In genomic region chr15:47717036-47717611, GRCh38 we compare ENCODE assay signal across 8 cellular contexts. TPM values are rescaled to one million over a fixed set of nuclear protein-coding genes. Genes with fewer than 3 reads are reported as not detected.
DNase-seq lines count a peak whose midpoint lies in the region; ATAC-seq and TF ChIP-seq lines count a peak whose summit lies in the region.

SEMA6D (plus strand) TSS chr15:47717505; CDS start chr15:47759799, 42,294 bp downstream.

- H4K20me1 ChIP-seq in BLaER1 treated with 17β-estradiol and CSF1 and Interleukin-3, amounts not matched to agents 10 nM and 100 nM, result peaks cover 0 to 21% (median 6%) of the 10 kb centered on the region in 11 experiments; a peak in 11 of 22 replicates

- H3K4me3 ChIP-seq in BLaER1 treated with 17β-estradiol and CSF1 and Interleukin-3, amounts not matched to agents 10 nM and 100 nM, result peak within 1 kb of the TSS; percentile 22 to 59 (median 48); a peak in 18 of 20 replicates
- peak within 1 kb of the TSS; percentile 81 to 90 for H3K4me3 ChIP-seq in gastroesophageal sphincter

- H3K9me3 ChIP-seq in BLaER1 treated with 17β-estradiol and CSF1 and Interleukin-3, amounts not matched to agents 10 nM and 100 nM (replicated peaks in 1 of 11), result 0 out of 22 replicates have a peak, but pooled peaks cover 0 to 4% (median 0%) of the 10 kb centered on the region in 11 experiments
- no peaks in the 10 kb centered on the region for H3K9me3 ChIP-seq in gastroesophageal sphincter

- no peak for TF ChIP-seq POLR2A in gastroesophageal sphincter (IDR thresholded peaks at IDR 0.05)

- peaks cover 67 to 84% (median 78%) of the 10 kb centered on the region in 11 experiments for H3K27me3 ChIP-seq in BLaER1 treated with 17β-estradiol and CSF1 and Interleukin-3, amounts not matched to agents 10 nM and 100 nM
- no peaks in the 10 kb centered on the region for H3K27me3 ChIP-seq in gastroesophageal sphincter

- H3K4me2 ChIP-seq in BLaER1 treated with 17β-estradiol and CSF1 and Interleukin-3, amounts not matched to agents 10 nM and 100 nM, result peak within 1 kb of the TSS; percentile 55 to 92 (median 65)

- peaks cover 4% of the 10 kb centered on the region for H3K36me3 Mint-ChIP-seq in natural killer cell treated with Interleukin-12 subunit alpha and Interleukin-12 subunit beta and Interleukin-15 and Interleukin-18, amount 100 ng/mL, for 72 hours

- no peaks in the 10 kb centered on the region for H3K9me3 Mint-ChIP-seq in natural killer cell treated with Interleukin-12 subunit alpha and Interleukin-12 subunit beta and Interleukin-15 and Interleukin-18, amount 100 ng/mL, for 72 hours

- peak in 3 of 4 experiments; percentile 54 to 63 (median 57) for TF ChIP-seq CTCF in gastroesophageal sphincter (IDR thresholded peaks at IDR 0.05)

- no peak for TF ChIP-seq EP300 in gastroesophageal sphincter (IDR thresholded peaks at IDR 0.05)

- H3K4me1 Mint-ChIP-seq in natural killer cell treated with Interleukin-12 subunit alpha and Interleukin-12 subunit beta and Interleukin-15 and Interleukin-18, amount 100 ng/mL, for 72 hours (ENCODE audit: low read depth in 2 of 2), result peaks cover 0 to 10% of the 10 kb centered on the region in 2 donors

- H3K27ac Mint-ChIP-seq in natural killer cell treated with Interleukin-12 subunit alpha and Interleukin-12 subunit beta and Interleukin-15 and Interleukin-18, amount 100 ng/mL, for 72 hours, result no peak within 1 kb of the TSS

- H3K4me1 ChIP-seq in BLaER1 treated with 17β-estradiol and CSF1 and Interleukin-3, amounts not matched to agents 10 nM and 100 nM, result peaks cover 6 to 19% (median 14%) of the 10 kb centered on the region in 10 experiments; a peak in 14 of 20 replicates
- H3K4me1 ChIP-seq in gastroesophageal sphincter, result peaks cover 0 to 54% (median 21%) of the 10 kb centered on the region in 3 donors

- H3K36me3 ChIP-seq in BLaER1 treated with 17β-estradiol and CSF1 and Interleukin-3, amounts not matched to agents 10 nM and 100 nM, result no peaks in the 10 kb centered on the region
- H3K36me3 ChIP-seq in gastroesophageal sphincter, result no peaks in the 10 kb centered on the region

- DNase-seq in M059J (ENCODE audit: low read depth), result peak; percentile 73
- peak; percentile 22 to 33 for DNase-seq in SW 1271 (lab: John Stamatoyannopoulos, UW)
- no peak for DNase-seq in natural killer cell treated with Interleukin-12 subunit alpha and Interleukin-12 subunit beta and Interleukin-15 and Interleukin-18, amount 100 ng/mL, for 72 hours (ENCODE audit: low spot score)

- WGBS in gastroesophageal sphincter (ENCODE audit: low coverage in 1 of 2), 2 donors, result 1 to 4% methylated on average over 3 to 13 of the region's 40 CpGs

- H3K9ac ChIP-seq in BLaER1 treated with 17β-estradiol and CSF1 and Interleukin-3, amounts not matched to agents 10 nM and 100 nM, result peak within 1 kb of the TSS in 2 of 11 experiments; percentile 57 to 59; a peak in 3 of 22 replicates

- H3K4me3 Mint-ChIP-seq in natural killer cell treated with Interleukin-12 subunit alpha and Interleukin-12 subunit beta and Interleukin-15 and Interleukin-18, amount 100 ng/mL, for 72 hours, result no peak within 1 kb of the TSS

- peaks cover 32 to 39% of the 10 kb centered on the region in 2 donors for H3K27me3 Mint-ChIP-seq in natural killer cell treated with Interleukin-12 subunit alpha and Interleukin-12 subunit beta and Interleukin-15 and Interleukin-18, amount 100 ng/mL, for 72 hours

- no peak within 1 kb of the TSS for H3K27ac ChIP-seq in BLaER1 treated with 17β-estradiol and CSF1 and Interleukin-3, amounts not matched to agents 10 nM and 100 nM
- peak within 1 kb of the TSS; percentile 22 to 90 (median 88) for H3K27ac ChIP-seq in gastroesophageal sphincter

- ATAC-seq in gastroesophageal sphincter (peak; percentile 78), GM21825 (IDR thresholded peaks at IDR 0.05; ENCODE audit: unreplicated experiment) (no peak), GM19452 (IDR thresholded peaks at IDR 0.05; ENCODE audit: unreplicated experiment) (no peak), HG03045 (IDR thresholded peaks at IDR 0.05; ENCODE audit: unreplicated experiment) (no peak)
- peak; percentile 36 to 45 for ATAC-seq in natural killer cell treated with Interleukin-12 subunit alpha and Interleukin-12 subunit beta and Interleukin-15 and Interleukin-18, amount 100 ng/mL, for 72 hours

RNA-seq across cellular contexts. Expression of gene SEMA6D, which starts in this region (rescaled TPM):
- 1.3 and 2.0 TPM in 2 replicates for total RNA-seq in M059J (2014; rRNA removed; shearing (Covaris generic))
- 10 to 100 TPM in 3 of 4 donors, 1 to 10 TPM in 1; 3.2 to 14.2 (median 11.8) TPM for total RNA-seq in gastroesophageal sphincter
- total RNA-seq in natural killer cell treated with Interleukin-12 subunit alpha and Interleukin-12 subunit beta and Interleukin-15 and Interleukin-18, amount 100 ng/mL, for 72 hours, result not detected

Comparison
In these comparisons a context has a peak if more than half of its experiments do, and no peak if none do; other contexts are left out.
1. Peak in ATAC-seq in natural killer cell treated with Interleukin-12 subunit alpha and Interleukin-12 subunit beta and Interleukin-15 and Interleukin-18, amount 100 ng/mL, for 72 hours; RNA of the gene not detected or under 1 TPM.
2. H3K27ac ChIP-seq: peak in gastroesophageal sphincter (4 of 4); none in BLaER1 treated with 17β-estradiol and CSF1 and Interleukin-3, amounts not matched to agents 10 nM and 100 nM (0 of 11).